22 cellular contexts compared by ENCODE assay signal in genomic region chr4:24885342-24885741, GRCh38. TPM values are rescaled to one million over a fixed set of nuclear protein-coding genes. Genes with fewer than 3 reads are reported as not detected.
A peak's percentile ranks its signal among the peaks of the same experiment; 100 is the strongest.
DNase-seq lines count a peak whose midpoint lies in the region; ATAC-seq and TF ChIP-seq lines count a peak whose summit lies in the region.
"Had no signal": no experiment of that assay in that cellular context is flagged by ENCODE, and none has a peak within 500 bp of the region (broad histone marks: within the 10 kb centered on the region; RNA-seq: fewer than 3 reads in every experiment).

No MANE protein-coding gene starts in this region.

- H3K27ac ChIP-seq in trophoblast cell (ENCODE audit: low read depth, low read length) = no peak overlapping the region
- H3K27ac ChIP-seq: BLaER1, uterus, WERI-Rb-1 had no signal

- H2BK12ac ChIP-seq in trophoblast cell (ENCODE audit: low read length) = no peak overlapping the region

- in situ Hi-C loops in ACHN (cut with HindIII; ENCODE audit: low pct_ligation_motif_present, low pct_unique_long_range_greater_than_20kb, low sequenced_read_pairs) = no loop called here

- H3K27me3 Mint-ChIP-seq in brain = no peaks in the 10 kb centered on the region

- no peak overlapping the region for H3K4me2 ChIP-seq in trophoblast cell (ENCODE audit: low read length)
- H3K4me2 ChIP-seq: BLaER1 had no signal

- peak overlapping the region in 2 of 5 experiments; percentile 15 to 18 for H3K4me3 Mint-ChIP-seq in brain
- H3K4me3 Mint-ChIP-seq: mesothelial cell of epicardium; nephron; T-helper 1 cell treated with Interleukin-12 subunit alpha and Interleukin-12 subunit beta and Interleukin-4 antibody, amounts not matched to agents 30 μg/mL and 1 μg/mL, for 36 hours had no signal

- H3K4me1 Mint-ChIP-seq in brain = peaks cover 48% of the 10 kb centered on the region

- no peak overlapping the region for H2AK5ac ChIP-seq in trophoblast cell (ENCODE audit: low read length)

- no peak overlapping the region for H3K18ac ChIP-seq in trophoblast cell (ENCODE audit: low read length)

- peaks cover 4% of the 10 kb centered on the region for H3K36me3 Mint-ChIP-seq in brain

- H3K79me1 ChIP-seq in trophoblast cell (ENCODE audit: low read length) = no peaks in the 10 kb centered on the region

- no peak overlapping the region for H3K14ac ChIP-seq in trophoblast cell (ENCODE audit: low read length)

- H3K27ac Mint-ChIP-seq in brain = peak overlapping the region in 4 of 5 experiments; percentile 27 to 85 (median 64)
- H3K27ac Mint-ChIP-seq: mesothelial cell of epicardium; nephron; T-helper 1 cell treated with Interleukin-12 subunit alpha and Interleukin-12 subunit beta and Interleukin-4 antibody, amounts not matched to agents 30 μg/mL and 1 μg/mL, for 36 hours had no signal

- H3K9me3 Mint-ChIP-seq in brain = peaks cover 0 to 2% (median 0%) of the 10 kb centered on the region in 5 experiments
- H3K9me3 Mint-ChIP-seq: mesothelial cell of epicardium; nephron; T-helper 1 cell treated with Interleukin-12 subunit alpha and Interleukin-12 subunit beta and Interleukin-4 antibody, amounts not matched to agents 30 μg/mL and 1 μg/mL, for 36 hours had no signal

- TF ChIP-seq CTCF in brain (conservative IDR thresholded peaks at IDR 0.05) = no peak

- H2BK5ac ChIP-seq in trophoblast cell (ENCODE audit: low read depth, low read length, poor library complexity) = no peak overlapping the region

- no CpG with 5 or more reads among the region's 8 CpGs for WGBS in trophoblast cell (ENCODE audit: extremely low coverage, insufficient coverage, insufficient read length)

- H4K91ac ChIP-seq in trophoblast cell (ENCODE audit: low read depth, low read length) = no peak overlapping the region

- no peak overlapping the region for H3K23ac ChIP-seq in trophoblast cell (ENCODE audit: low read length)

- no peaks in the 10 kb centered on the region for H3K27me3 ChIP-seq in trophoblast cell (ENCODE audit: insufficient read depth, low read length)
- H3K27me3 ChIP-seq: BLaER1, uterus had no signal

- H3K4ac ChIP-seq in trophoblast cell (ENCODE audit: low read depth, low read length) = no peak overlapping the region

- no peaks in the 10 kb centered on the region for H3K79me2 ChIP-seq in trophoblast cell (ENCODE audit: control insufficient read depth, insufficient read depth, low read length, poor library complexity)

- peak; percentile 1 for DNase-seq in ACHN
- DNase-seq in hypothalamus (lab: John Stamatoyannopoulos, UW) = peak in 38 of 51 donors; percentile 3 to 70 (median 26)
- no peak for DNase-seq in trophoblast cell
- no peak for DNase-seq in GM19240 (ENCODE audit: insufficient read length, low spot score)
- no peak for DNase-seq in SW 1271 (lab: John Stamatoyannopoulos, UW)
- no peak for DNase-seq in T1000 (lab: John Stamatoyannopoulos, UW)
- DNase-seq: activated naive CD4-positive, alpha-beta T cell; foreskin fibroblast; HCEC 1CT; Karpas-422; left colon; NCI-H2081; PC-3; SIG-M5; WERI-Rb-1 had no signal

- no peaks in the 10 kb centered on the region for H3K36me3 ChIP-seq in trophoblast cell (ENCODE audit: control insufficient read depth in 1 of 2, insufficient read depth in 2 of 2, low read length in 2 of 2)
- H3K36me3 ChIP-seq: uterus, WERI-Rb-1 had no signal

- H3K9me3 ChIP-seq in trophoblast cell (ENCODE audit: insufficient read depth, low read depth, low read length) = peaks cover 2% of the 10 kb centered on the region
- H3K9me3 ChIP-seq: BLaER1, uterus had no signal

- no peak for ATAC-seq in HG03521 (IDR thresholded peaks at IDR 0.05; ENCODE audit: unreplicated experiment)
- ATAC-seq: left colon, PC-3 had no signal

- H4K8ac ChIP-seq in trophoblast cell (ENCODE audit: low read depth, low read length) = no peak overlapping the region

- H3K4me3 ChIP-seq in trophoblast cell (ENCODE audit: low read depth, low read length) = no peak overlapping the region
- H3K4me3 ChIP-seq: BLaER1, uterus had no signal

- H3K9ac ChIP-seq in trophoblast cell (ENCODE audit: low read length) = peak overlapping the region; percentile 14
- H3K9ac ChIP-seq: BLaER1 had no signal

- no peaks in the 10 kb centered on the region for H3K4me1 ChIP-seq in trophoblast cell (ENCODE audit: control insufficient read depth in 1 of 2, insufficient read depth in 2 of 2, low read length in 2 of 2)
- H3K4me1 ChIP-seq: BLaER1, uterus had no signal

- H2AFZ ChIP-seq in trophoblast cell (ENCODE audit: insufficient read depth, low read length, poor library complexity) = no peak overlapping the region

- no peak overlapping the region for H4K12ac ChIP-seq in trophoblast cell (ENCODE audit: low read depth, low read length)

- H2BK120ac ChIP-seq in trophoblast cell (ENCODE audit: insufficient read depth, low read length, poor library complexity) = no peak overlapping the region

RNA-seq across cellular contexts. Expression of gene CCDC149, which starts 27.5 kb away (rescaled TPM):
- polyA plus RNA-seq in brain (ENCODE audit: insufficient read depth, low read depth, low replicate concordance) = 9.2 TPM
- polyA plus RNA-seq in trophoblast cell (2013) = 4.3 and 4.4 TPM in 2 replicates

Comparison
In these comparisons a context has a peak if more than half of its experiments do, and no peak if none do; other contexts are left out.
1. DNase-seq: peak in ACHN (single experiment) and hypothalamus (38 of 51); none in trophoblast cell (0 of 2), GM19240 (single experiment), SW 1271 (0 of 2) and T1000 (single experiment).